ENCODE assay signal across 27 cellular contexts in the genomic region with DNA sequence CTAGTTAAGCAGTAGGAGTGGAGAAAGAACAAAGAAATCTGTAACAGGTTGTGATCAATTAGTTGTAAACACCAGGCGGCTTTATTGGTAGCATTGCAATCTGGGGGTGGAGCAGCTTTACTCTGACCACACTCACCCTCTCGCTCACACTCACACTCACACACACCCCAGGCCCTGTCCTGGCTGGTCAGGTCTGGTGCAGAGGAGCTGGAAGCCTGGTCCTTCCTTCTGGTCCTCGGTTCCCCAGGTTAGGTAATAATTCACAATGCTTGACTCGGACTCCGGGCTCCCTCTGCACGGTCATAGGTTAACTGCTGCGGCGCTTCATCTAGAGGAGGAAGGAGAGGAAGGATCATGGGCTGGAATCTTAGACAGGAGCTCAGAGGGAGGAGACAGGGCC. TPM values are rescaled to one million over a fixed set of nuclear protein-coding genes. Genes with fewer than 3 reads are reported as not detected.
DNase-seq lines count a peak whose midpoint lies in the region; ATAC-seq, FAIRE-seq and TF ChIP-seq lines count a peak whose summit lies in the region.
"Had no signal": no experiment of that assay in that cellular context is flagged by ENCODE, and none has a peak within 500 bp of the region (broad histone marks: within the 10 kb centered on the region; RNA-seq: fewer than 3 reads in every experiment).

No MANE protein-coding gene starts in this region.

- H3K9me3 ChIP-seq in HepG2 (ENCODE audit: low read length) = no peaks in the 10 kb centered on the region
- no peaks in the 10 kb centered on the region for H3K9me3 ChIP-seq in CD4-positive, alpha-beta memory T cell (ENCODE audit: control insufficient read depth in 1 of 2, low read length in 2 of 2)
- H3K9me3 ChIP-seq: BE2C had no signal

- H4K20me1 ChIP-seq in HepG2 (ENCODE audit: insufficient read depth, low read length) = no peaks in the 10 kb centered on the region

- TF ChIP-seq RAD21 in HepG2 (CRISPR knock-in tag; IDR thresholded peaks at IDR 0.05) = no peak

- in situ Hi-C loops in HepG2 (cut with HindIII; ENCODE audit: extremely low pct_ligation_motif_present, low pct_unique_long_range_greater_than_20kb) = no loop called here

- no peaks in the 10 kb centered on the region for H3K36me3 ChIP-seq in HepG2 (replicated peaks in 1 of 2; ENCODE audit: control insufficient read depth in 1 of 2, insufficient read depth in 2 of 2, low read length in 2 of 2)
- no peaks in the 10 kb centered on the region for H3K36me3 ChIP-seq in CD4-positive, alpha-beta memory T cell (ENCODE audit: insufficient read depth, low read length)
- H3K36me3 ChIP-seq: BE2C had no signal

- TF ChIP-seq EP300 in HepG2 (IDR thresholded peaks at IDR 0.05; ENCODE audit: low read depth in 2 of 2, low read length in 2 of 2) (no peak), HepG2 (CRISPR knock-in tag; IDR thresholded peaks at IDR 0.05; ENCODE audit: borderline replicate concordance) (no peak)

- no peaks in the 10 kb centered on the region for H3K79me2 ChIP-seq in HepG2 (ENCODE audit: insufficient read depth, low read length)

- POLR2A ChIA-PET in HepG2 (lab: Yijun Ruan, JAX) = interaction anchor here (1.1 kb wide), 1 partner anchor 51 kb away, joined by 3 read pairs; a partner anchor contains a TSS
- POLR2A ChIA-PET in CD4-positive, alpha-beta memory T cell (lab: Charles Lee; ENCODE audit: partially characterized antibody) = no interaction called here

- CTCF ChIA-PET in activated naive CD4-positive, alpha-beta T cell treated with anti-CD3 and anti-CD28 coated beads, Interleukin-2, amount 10 ng/mL, durations not matched to agents 7 days and 5 days (lab: Charles Lee) = no interaction called here
- CTCF ChIA-PET in HepG2 (lab: Yijun Ruan, JAX; ENCODE audit: low intra/inter-chr PET ratio, low total read pairs) = no interaction called here
- CTCF ChIA-PET in CD4-positive, alpha-beta memory T cell (lab: Charles Lee; ENCODE audit: partially characterized antibody) = interaction anchor here (0.7 to 1.9 kb wide), 3 partner anchors 11 to 14 kb away, joined by 3 to 5 read pairs (median 4); no protein-coding TSS in a partner anchor

- TF ChIP-seq POLR2A in HepG2 (IDR thresholded peaks at IDR 0.05; ENCODE audit: insufficient read depth in 1 of 2, low read depth in 2 of 2, low read length in 2 of 2) = no peak

- peak overlapping the region; percentile 16 for H3K27ac ChIP-seq in HepG2 (ENCODE audit: extremely low read length, insufficient read depth, low read length)
- no peak overlapping the region for H3K27ac ChIP-seq in CD4-positive, alpha-beta memory T cell (ENCODE audit: low read depth, low read length)

- TF ChIP-seq CTCF in HepG2 (CRISPR knock-in tag; IDR thresholded peaks at IDR 0.05) (no peak), progenitor cell of endocrine pancreas (IDR thresholded peaks at IDR 0.05; ENCODE audit: unreplicated experiment) (no peak)

- H3K27ac Mint-ChIP-seq in activated naive CD4-positive, alpha-beta T cell treated with anti-CD3 and anti-CD28 coated beads, Interleukin-2, amount 10 ng/mL, durations not matched to agents 7 days and 5 days = no peak overlapping the region
- H3K27ac Mint-ChIP-seq in progenitor cell of endocrine pancreas = peak overlapping the region; percentile 70
- peak overlapping the region in 3 of 7 donors; percentile 6 to 46 (median 44) for H3K27ac Mint-ChIP-seq in CD4-positive, alpha-beta memory T cell

- H3K9ac ChIP-seq in HepG2 (ENCODE audit: insufficient read depth, low read depth, low read length) = no peak overlapping the region

- no peak overlapping the region for H3K4me3 Mint-ChIP-seq in activated naive CD4-positive, alpha-beta T cell treated with anti-CD3 and anti-CD28 coated beads, Interleukin-2, amount 10 ng/mL, durations not matched to agents 7 days and 5 days
- H3K4me3 Mint-ChIP-seq in progenitor cell of endocrine pancreas (ENCODE audit: low read depth) = no peak overlapping the region
- no peak overlapping the region for H3K4me3 Mint-ChIP-seq in CD4-positive, alpha-beta memory T cell
- H3K4me3 Mint-ChIP-seq: CD14-positive monocyte had no signal

- H3K4me2 ChIP-seq in HepG2 (ENCODE audit: low read depth, low read length) = peak overlapping the region; percentile 68

- no peaks in the 10 kb centered on the region for H3K4me1 Mint-ChIP-seq in activated naive CD4-positive, alpha-beta T cell treated with anti-CD3 and anti-CD28 coated beads, Interleukin-2, amount 10 ng/mL, durations not matched to agents 7 days and 5 days
- H3K4me1 Mint-ChIP-seq in progenitor cell of endocrine pancreas (ENCODE audit: low read depth) = peaks cover 18% of the 10 kb centered on the region
- no peaks in the 10 kb centered on the region for H3K4me1 Mint-ChIP-seq in CD4-positive, alpha-beta memory T cell

- no peak overlapping the region for H2AFZ ChIP-seq in HepG2 (ENCODE audit: low read length)

- ATAC-seq in HepG2 (peak; percentile 25), GM21423 (IDR thresholded peaks at IDR 0.05; ENCODE audit: unreplicated experiment) (no peak)
- ATAC-seq: GM12878, K562, PC-3, SK-N-SH treated with all-trans-retinoic acid at 6 μM for 48 hours had no signal

- WGBS in HepG2 (ENCODE audit: low lambda C conversion rate) = 5% methylated on average over 4 of the region's 8 CpGs

- intact Hi-C loops in HepG2 (cut with micrococcal nuclease; ENCODE audit: unreplicated experiment) = no loop called here
- intact Hi-C loops in CD4-positive, alpha-beta memory T cell (cut with micrococcal nuclease) = no loop called here

- peaks cover 56% of the 10 kb centered on the region for H3K4me1 ChIP-seq in HepG2 (ENCODE audit: insufficient read depth, low read length)
- H3K4me1 ChIP-seq in CD4-positive, alpha-beta memory T cell (ENCODE audit: insufficient read depth, low read length) = no peaks in the 10 kb centered on the region
- H3K4me1 ChIP-seq: BE2C had no signal

- H3K9me3 Mint-ChIP-seq in activated naive CD4-positive, alpha-beta T cell treated with anti-CD3 and anti-CD28 coated beads, Interleukin-2, amount 10 ng/mL, durations not matched to agents 7 days and 5 days = no peaks in the 10 kb centered on the region
- H3K9me3 Mint-ChIP-seq in progenitor cell of endocrine pancreas (ENCODE audit: low read depth) = no peaks in the 10 kb centered on the region
- no peaks in the 10 kb centered on the region for H3K9me3 Mint-ChIP-seq in CD4-positive, alpha-beta memory T cell

- no peak for FAIRE-seq in HepG2 (lab: Jason Lieb, UNC)
- FAIRE-seq: GM12878, H54, K562 had no signal

- no peaks in the 10 kb centered on the region for H3K27me3 ChIP-seq in HepG2 (ENCODE audit: control insufficient read depth in 1 of 2, insufficient read depth in 2 of 2, low read length in 2 of 2)
- H3K27me3 ChIP-seq in CD4-positive, alpha-beta memory T cell (ENCODE audit: insufficient read depth, low read length) = no peaks in the 10 kb centered on the region
- H3K27me3 ChIP-seq: BE2C had no signal

- peak; percentile 6 for DNase-seq in activated naive CD4-positive, alpha-beta T cell treated with anti-CD3 and anti-CD28 coated beads, Interleukin-2, amount 10 ng/mL, durations not matched to agents 7 days and 5 days
- no peak for DNase-seq in activated naive CD4-positive, alpha-beta T cell treated with anti-CD3 and anti-CD28 coated beads, Interleukin-2, amount 50 U/mL, for 16 hours
- no peak for DNase-seq in HepG2 (ENCODE audit: low spot score)
- DNase-seq in progenitor cell of endocrine pancreas (ENCODE audit: low spot score, unreplicated experiment) = no peak
- DNase-seq in activated CD4-positive, alpha-beta T cell treated with anti-CD3 and anti-CD28 coated beads for 4 hours = no peak
- DNase-seq in CD4-positive, alpha-beta memory T cell = no peak
- DNase-seq: 8988T; ACHN; BE2C; EL; GDM1; Kasumi-1; NCI-H1092 treated with DMSO at 0.1 percent for 48 hours; NCI-H1436; NCI-H1930; NCI-H524 treated with DMSO at 0.1 percent for 48 hours; NCI-H82; NK-92 treated with Interleukin-12 subunit alpha and Interleukin-12 subunit beta, amount 100 ng/mL, for 24 hours; PC-3 had no signal

- BruUV-seq in HepG2 (replicated peaks; lab: Mats Ljungman, UMichigan) = no TSS peak

- H3K36me3 Mint-ChIP-seq in activated naive CD4-positive, alpha-beta T cell treated with anti-CD3 and anti-CD28 coated beads, Interleukin-2, amount 10 ng/mL, durations not matched to agents 7 days and 5 days = no peaks in the 10 kb centered on the region
- H3K36me3 Mint-ChIP-seq in progenitor cell of endocrine pancreas (ENCODE audit: insufficient read depth) = no peaks in the 10 kb centered on the region
- peaks cover 0 to 4% of the 10 kb centered on the region in 2 donors for H3K36me3 Mint-ChIP-seq in CD4-positive, alpha-beta memory T cell
- H3K36me3 Mint-ChIP-seq: CD14-positive monocyte had no signal

- H3K27me3 Mint-ChIP-seq in activated naive CD4-positive, alpha-beta T cell treated with anti-CD3 and anti-CD28 coated beads, Interleukin-2, amount 10 ng/mL, durations not matched to agents 7 days and 5 days = peaks cover 18% of the 10 kb centered on the region
- H3K27me3 Mint-ChIP-seq in progenitor cell of endocrine pancreas = no peaks in the 10 kb centered on the region
- no peaks in the 10 kb centered on the region for H3K27me3 Mint-ChIP-seq in CD4-positive, alpha-beta memory T cell

- peak overlapping the region in 1 of 3 experiments; percentile 36; a peak in 2 of 6 replicates for H3K4me3 ChIP-seq in HepG2 (replicated peaks in 1 of 3; ENCODE audit: insufficient read depth in 1 of 3, low read depth in 2 of 3, low read length in 3 of 3)
- H3K4me3 ChIP-seq in CD4-positive, alpha-beta memory T cell (ENCODE audit: low read length in 2 of 2) = no peak overlapping the region
- H3K4me3 ChIP-seq: GM12878, K562 had no signal

RNA-seq across cellular contexts. Expression of a gene that starts 1.6 kb away (rescaled TPM):
- not detected in 2 replicates for total RNA-seq in HepG2 (2016; rRNA removed; fragmentation: Illumina TruSeq; extraction: Trizol)
- not detected in 2 replicates for total RNA-seq in HepG2 (2016; cell fraction: cytosol; rRNA removed; fragmentation: Illumina TruSeq; extraction: Trizol; ENCODE audit: low read depth)
- not detected in 2 replicates for total RNA-seq in HepG2 (2016; cell fraction: insoluble cytoplasmic fraction; rRNA removed; fragmentation: Illumina TruSeq; extraction: Trizol)
- not detected in 2 replicates for total RNA-seq in HepG2 (2016; cell fraction: membrane; rRNA removed; fragmentation: Illumina TruSeq; extraction: Trizol)
- not detected in 2 replicates for total RNA-seq in HepG2 (2016; cell fraction: nucleus; rRNA removed; fragmentation: Illumina TruSeq; extraction: Trizol)
- polyA plus RNA-seq in HepG2 (2011; rRNA removed) = not detected in 2 replicates
- polyA plus RNA-seq in HepG2 (2011; cell fraction: cytosol; rRNA removed) = not detected in 2 replicates
- polyA plus RNA-seq in HepG2 (2011; cell fraction: nucleus; rRNA removed) = not detected in 2 replicates
- not detected in 2 replicates for polyA plus RNA-seq in HepG2 (2012)
- polyA plus RNA-seq in HepG2 (2016; cell fraction: cytosol; fragmentation: Illumina TruSeq; extraction: Trizol; ENCODE audit: low read depth) = not detected in 2 replicates
- not detected in 2 replicates for polyA plus RNA-seq in HepG2 (2016; cell fraction: insoluble cytoplasmic fraction; fragmentation: Illumina TruSeq; extraction: Trizol; ENCODE audit: low read depth)
- polyA plus RNA-seq in HepG2 (2016; cell fraction: membrane; fragmentation: Illumina TruSeq; extraction: Trizol; ENCODE audit: low read depth) = not detected in 2 replicates
- polyA plus RNA-seq in HepG2 (2016; cell fraction: nucleus; fragmentation: Illumina TruSeq; extraction: Trizol; ENCODE audit: insufficient read depth, low read depth) = not detected in 2 replicates
- polyA minus RNA-seq in HepG2 (2011; rRNA and poly(A)+ RNA removed; ENCODE audit: low replicate concordance) = not detected in 2 replicates
- not detected in 2 replicates for polyA minus RNA-seq in HepG2 (2011; cell fraction: cytosol; rRNA and poly(A)+ RNA removed)
- polyA minus RNA-seq in HepG2 (2011; cell fraction: nucleus; rRNA and poly(A)+ RNA removed) = not detected in 2 replicates
- 0.53 TPM in 1 of 2 replicates, not detected in the other for total RNA-seq in progenitor cell of endocrine pancreas
- total RNA-seq in CD4-positive, alpha-beta memory T cell = not detected
- not detected for polyA plus RNA-seq in CD4-positive, alpha-beta memory T cell
- total RNA-seq: GM12878, HT-29, K562, M059J, PC-3 had no signal
- polyA plus RNA-seq: CD14-positive monocyte, K562 had no signal

RNA-seq across cellular contexts. Expression of a gene that starts 20.4 kb away (rescaled TPM):
- total RNA-seq in HepG2 (2016; rRNA removed; fragmentation: Illumina TruSeq; extraction: Trizol) (not detected in 2 replicates), progenitor cell of endocrine pancreas (not detected in 2 replicates)
- total RNA-seq in HepG2 (2016; cell fraction: cytosol; rRNA removed; fragmentation: Illumina TruSeq; extraction: Trizol; ENCODE audit: low read depth) = not detected in 2 replicates
- not detected in 2 replicates for total RNA-seq in HepG2 (2016; cell fraction: insoluble cytoplasmic fraction; rRNA removed; fragmentation: Illumina TruSeq; extraction: Trizol)
- total RNA-seq in HepG2 (2016; cell fraction: membrane; rRNA removed; fragmentation: Illumina TruSeq; extraction: Trizol) = not detected in 2 replicates
- total RNA-seq in HepG2 (2016; cell fraction: nucleus; rRNA removed; fragmentation: Illumina TruSeq; extraction: Trizol) = not detected in 2 replicates
- not detected in 2 replicates for polyA plus RNA-seq in HepG2 (2011; rRNA removed)
- polyA plus RNA-seq in HepG2 (2011; cell fraction: cytosol; rRNA removed) = not detected in 2 replicates
- polyA plus RNA-seq in HepG2 (2011; cell fraction: nucleus; rRNA removed) = not detected in 2 replicates
- polyA plus RNA-seq in HepG2 (2012) = not detected in 2 replicates
- not detected in 2 replicates for polyA plus RNA-seq in HepG2 (2016; cell fraction: cytosol; fragmentation: Illumina TruSeq; extraction: Trizol; ENCODE audit: low read depth)
- not detected in 2 replicates for polyA plus RNA-seq in HepG2 (2016; cell fraction: insoluble cytoplasmic fraction; fragmentation: Illumina TruSeq; extraction: Trizol; ENCODE audit: low read depth)
- polyA plus RNA-seq in HepG2 (2016; cell fraction: membrane; fragmentation: Illumina TruSeq; extraction: Trizol; ENCODE audit: low read depth) = not detected in 2 replicates
- not detected in 2 replicates for polyA plus RNA-seq in HepG2 (2016; cell fraction: nucleus; fragmentation: Illumina TruSeq; extraction: Trizol; ENCODE audit: insufficient read depth, low read depth)
- polyA minus RNA-seq in HepG2 (2011; rRNA and poly(A)+ RNA removed; ENCODE audit: low replicate concordance) = not detected in 2 replicates
- not detected in 2 replicates for polyA minus RNA-seq in HepG2 (2011; cell fraction: cytosol; rRNA and poly(A)+ RNA removed)
- not detected in 2 replicates for polyA minus RNA-seq in HepG2 (2011; cell fraction: nucleus; rRNA and poly(A)+ RNA removed)
- total RNA-seq in CD4-positive, alpha-beta memory T cell = not detected
- not detected for polyA plus RNA-seq in CD4-positive, alpha-beta memory T cell
- total RNA-seq: HT-29, K562, M059J, PC-3 had no signal
- polyA plus RNA-seq: CD14-positive monocyte, GM12878, K562 had no signal

RNA-seq across cellular contexts. Expression of a gene that starts 27.1 kb away (rescaled TPM):
- total RNA-seq in HepG2 (2016; rRNA removed; fragmentation: Illumina TruSeq; extraction: Trizol) (not detected in 2 replicates), progenitor cell of endocrine pancreas (0.67 and 1.6 TPM in 2 replicates)
- not detected in 2 replicates for total RNA-seq in HepG2 (2016; cell fraction: cytosol; rRNA removed; fragmentation: Illumina TruSeq; extraction: Trizol; ENCODE audit: low read depth)
- total RNA-seq in HepG2 (2016; cell fraction: insoluble cytoplasmic fraction; rRNA removed; fragmentation: Illumina TruSeq; extraction: Trizol) = not detected in 2 replicates
- not detected in 2 replicates for total RNA-seq in HepG2 (2016; cell fraction: membrane; rRNA removed; fragmentation: Illumina TruSeq; extraction: Trizol)
- not detected in 2 replicates for total RNA-seq in HepG2 (2016; cell fraction: nucleus; rRNA removed; fragmentation: Illumina TruSeq; extraction: Trizol)
- not detected in 2 replicates for polyA plus RNA-seq in HepG2 (2011; rRNA removed)
- 0.08 TPM in 1 of 2 replicates, not detected in the other for polyA plus RNA-seq in HepG2 (2011; cell fraction: cytosol; rRNA removed)
- polyA plus RNA-seq in HepG2 (2011; cell fraction: nucleus; rRNA removed) = 0.35 TPM in 1 of 2 replicates, not detected in the other
- polyA plus RNA-seq in HepG2 (2012) = not detected in 2 replicates
- not detected in 2 replicates for polyA plus RNA-seq in HepG2 (2016; cell fraction: cytosol; fragmentation: Illumina TruSeq; extraction: Trizol; ENCODE audit: low read depth)
- polyA plus RNA-seq in HepG2 (2016; cell fraction: insoluble cytoplasmic fraction; fragmentation: Illumina TruSeq; extraction: Trizol; ENCODE audit: low read depth) = not detected in 2 replicates
- not detected in 2 replicates for polyA plus RNA-seq in HepG2 (2016; cell fraction: membrane; fragmentation: Illumina TruSeq; extraction: Trizol; ENCODE audit: low read depth)
- not detected in 2 replicates for polyA plus RNA-seq in HepG2 (2016; cell fraction: nucleus; fragmentation: Illumina TruSeq; extraction: Trizol; ENCODE audit: insufficient read depth, low read depth)
- polyA minus RNA-seq in HepG2 (2011; rRNA and poly(A)+ RNA removed; ENCODE audit: low replicate concordance) = not detected in 2 replicates
- not detected in 2 replicates for polyA minus RNA-seq in HepG2 (2011; cell fraction: cytosol; rRNA and poly(A)+ RNA removed)
- polyA minus RNA-seq in HepG2 (2011; cell fraction: nucleus; rRNA and poly(A)+ RNA removed) = not detected in 2 replicates
- not detected for total RNA-seq in CD4-positive, alpha-beta memory T cell
- polyA plus RNA-seq in CD4-positive, alpha-beta memory T cell = under 1 TPM in 1 of 2 donors, not detected in 1; 0.59 TPM
- total RNA-seq: GM12878, HT-29, M059J, PC-3 had no signal
- polyA plus RNA-seq: CD14-positive monocyte had no signal

RNA-seq across cellular contexts. Expression of a gene that starts 37.5 kb away (rescaled TPM):
- total RNA-seq in HepG2 (2016; rRNA removed; fragmentation: Illumina TruSeq; extraction: Trizol) (0.83 and 2.0 TPM in 2 replicates), progenitor cell of endocrine pancreas (27.5 and 27.8 TPM in 2 replicates)
- total RNA-seq in HepG2 (2016; cell fraction: cytosol; rRNA removed; fragmentation: Illumina TruSeq; extraction: Trizol; ENCODE audit: low read depth) = 0.40 and 0.71 TPM in 2 replicates
- 0.43 and 2.2 TPM in 2 replicates for total RNA-seq in HepG2 (2016; cell fraction: insoluble cytoplasmic fraction; rRNA removed; fragmentation: Illumina TruSeq; extraction: Trizol)
- total RNA-seq in HepG2 (2016; cell fraction: membrane; rRNA removed; fragmentation: Illumina TruSeq; extraction: Trizol) = 0.65 and 1.2 TPM in 2 replicates
- 4.1 and 4.6 TPM in 2 replicates for total RNA-seq in HepG2 (2016; cell fraction: nucleus; rRNA removed; fragmentation: Illumina TruSeq; extraction: Trizol)
- 4.2 and 5.8 TPM in 2 replicates for polyA plus RNA-seq in HepG2 (2011; rRNA removed)
- polyA plus RNA-seq in HepG2 (2011; cell fraction: cytosol; rRNA removed) = 1.7 and 2.2 TPM in 2 replicates
- 26.9 and 33.5 TPM in 2 replicates for polyA plus RNA-seq in HepG2 (2011; cell fraction: nucleus; rRNA removed)
- 5.1 and 5.4 TPM in 2 replicates for polyA plus RNA-seq in HepG2 (2012)
- polyA plus RNA-seq in HepG2 (2016; cell fraction: cytosol; fragmentation: Illumina TruSeq; extraction: Trizol; ENCODE audit: low read depth) = 0.33 and 0.60 TPM in 2 replicates
- 0.62 and 1.0 TPM in 2 replicates for polyA plus RNA-seq in HepG2 (2016; cell fraction: insoluble cytoplasmic fraction; fragmentation: Illumina TruSeq; extraction: Trizol; ENCODE audit: low read depth)
- polyA plus RNA-seq in HepG2 (2016; cell fraction: membrane; fragmentation: Illumina TruSeq; extraction: Trizol; ENCODE audit: low read depth) = 0.48 and 0.87 TPM in 2 replicates
- polyA plus RNA-seq in HepG2 (2016; cell fraction: nucleus; fragmentation: Illumina TruSeq; extraction: Trizol; ENCODE audit: insufficient read depth, low read depth) = 4.4 and 5.8 TPM in 2 replicates
- 8.7 and 9.2 TPM in 2 replicates for polyA minus RNA-seq in HepG2 (2011; rRNA and poly(A)+ RNA removed; ENCODE audit: low replicate concordance)
- 1.4 and 2.2 TPM in 2 replicates for polyA minus RNA-seq in HepG2 (2011; cell fraction: cytosol; rRNA and poly(A)+ RNA removed)
- 9.5 and 16.4 TPM in 2 replicates for polyA minus RNA-seq in HepG2 (2011; cell fraction: nucleus; rRNA and poly(A)+ RNA removed)
- 100 to 1,000 TPM; 204 to 209 TPM for total RNA-seq in CD4-positive, alpha-beta memory T cell
- polyA plus RNA-seq in CD4-positive, alpha-beta memory T cell = 10 to 100 TPM; 13.6 to 18.4 TPM

RNA-seq across cellular contexts. Expression of a gene that starts 43.0 kb away (rescaled TPM):
- total RNA-seq in HepG2 (2016; rRNA removed; fragmentation: Illumina TruSeq; extraction: Trizol) = 21.1 and 40.4 TPM in 2 replicates
- 12.8 and 15.4 TPM in 2 replicates for total RNA-seq in HepG2 (2016; cell fraction: cytosol; rRNA removed; fragmentation: Illumina TruSeq; extraction: Trizol; ENCODE audit: low read depth)
- 21.8 and 38.8 TPM in 2 replicates for total RNA-seq in HepG2 (2016; cell fraction: insoluble cytoplasmic fraction; rRNA removed; fragmentation: Illumina TruSeq; extraction: Trizol)
- 13.8 and 14.2 TPM in 2 replicates for total RNA-seq in HepG2 (2016; cell fraction: membrane; rRNA removed; fragmentation: Illumina TruSeq; extraction: Trizol)
- 46.8 and 57.0 TPM in 2 replicates for total RNA-seq in HepG2 (2016; cell fraction: nucleus; rRNA removed; fragmentation: Illumina TruSeq; extraction: Trizol)
- 46.3 and 51.3 TPM in 2 replicates for polyA plus RNA-seq in HepG2 (2011; rRNA removed)
- 11.4 and 15.3 TPM in 2 replicates for polyA plus RNA-seq in HepG2 (2011; cell fraction: cytosol; rRNA removed)
- polyA plus RNA-seq in HepG2 (2011; cell fraction: nucleus; rRNA removed) = 271 and 279 TPM in 2 replicates
- 32.1 and 38.4 TPM in 2 replicates for polyA plus RNA-seq in HepG2 (2012)
- polyA plus RNA-seq in HepG2 (2016; cell fraction: cytosol; fragmentation: Illumina TruSeq; extraction: Trizol; ENCODE audit: low read depth) = 9.9 TPM in 2 replicates
- 26.1 and 30.6 TPM in 2 replicates for polyA plus RNA-seq in HepG2 (2016; cell fraction: insoluble cytoplasmic fraction; fragmentation: Illumina TruSeq; extraction: Trizol; ENCODE audit: low read depth)
- 10.9 and 13.1 TPM in 2 replicates for polyA plus RNA-seq in HepG2 (2016; cell fraction: membrane; fragmentation: Illumina TruSeq; extraction: Trizol; ENCODE audit: low read depth)
- polyA plus RNA-seq in HepG2 (2016; cell fraction: nucleus; fragmentation: Illumina TruSeq; extraction: Trizol; ENCODE audit: insufficient read depth, low read depth) = 91.9 and 92.7 TPM in 2 replicates
- polyA minus RNA-seq in HepG2 (2011; rRNA and poly(A)+ RNA removed; ENCODE audit: low replicate concordance) = 27.4 and 44.3 TPM in 2 replicates
- 4.0 and 5.6 TPM in 2 replicates for polyA minus RNA-seq in HepG2 (2011; cell fraction: cytosol; rRNA and poly(A)+ RNA removed)
- polyA minus RNA-seq in HepG2 (2011; cell fraction: nucleus; rRNA and poly(A)+ RNA removed) = 68.1 and 83.3 TPM in 2 replicates
- 82.5 and 85.6 TPM in 2 replicates for total RNA-seq in progenitor cell of endocrine pancreas
- total RNA-seq in CD4-positive, alpha-beta memory T cell = 100 to 1,000 TPM; 251 to 261 TPM
- 10 to 100 TPM; 81.9 to 82.9 TPM for polyA plus RNA-seq in CD4-positive, alpha-beta memory T cell
